ENCODE assay signal across 15 cellular contexts in genomic region chr2:45170976-45171514, GRCh38.
A peak's percentile ranks its signal among the peaks of the same experiment; 100 is the strongest.
DNase-seq lines count a peak whose midpoint lies in the region; ATAC-seq and TF ChIP-seq lines count a peak whose summit lies in the region.
"Had no signal": no experiment of that assay in that cellular context is flagged by ENCODE, and none has a peak within 500 bp of the region (broad histone marks: within the 10 kb centered on the region; RNA-seq: fewer than 3 reads in every experiment).

No MANE protein-coding gene starts in this region.

- no peaks in the 10 kb centered on the region for H3K9me2 ChIP-seq in SK-N-SH

- ATAC-seq in SK-N-SH treated with all-trans-retinoic acid at 6 μM for 48 hours (no peak), HG02840 (IDR thresholded peaks at IDR 0.05; ENCODE audit: low FRiP score, unreplicated experiment) (no peak)
- ATAC-seq in stimulated activated naive CD8-positive, alpha-beta T cell treated with anti-CD3 and anti-CD28 coated beads, Interleukin-15, amount 100 ng/mL, for 72 hours = no peak

- no peak for TF ChIP-seq EP300 in SK-N-SH (IDR thresholded peaks at IDR 0.05; ENCODE audit: borderline replicate concordance in 1 of 2, low read depth in 1 of 2, low read length in 1 of 2)

- WGBS in SK-N-SH (ENCODE audit: low lambda C conversion rate) = 88% methylated on average over 16 of the region's 16 CpGs
- 28% methylated on average over 16 of the region's 16 CpGs for WGBS in thymus

- peaks cover 6% of the 10 kb centered on the region for H3K4me1 Mint-ChIP-seq in stimulated activated naive CD8-positive, alpha-beta T cell treated with anti-CD3 and anti-CD28 coated beads, Interleukin-15, amount 100 ng/mL, for 72 hours

- no peak overlapping the region for H3K27ac Mint-ChIP-seq in stimulated activated naive CD8-positive, alpha-beta T cell treated with anti-CD3 and anti-CD28 coated beads, Interleukin-15, amount 100 ng/mL, for 72 hours

- H3K4me3 Mint-ChIP-seq in stimulated activated naive CD8-positive, alpha-beta T cell treated with anti-CD3 and anti-CD28 coated beads, Interleukin-15, amount 100 ng/mL, for 72 hours = no peak overlapping the region

- no peak for TF ChIP-seq RAD21 in SK-N-SH (IDR thresholded peaks at IDR 0.05; ENCODE audit: low read length)

- POLR2A ChIA-PET in SK-N-SH (lab: Yijun Ruan, JAX) = no interaction called here

- no peak overlapping the region for H2AFZ ChIP-seq in SK-N-SH (ENCODE audit: low read depth)

- in situ Hi-C loops in astrocyte of the spinal cord (cut with HindIII; ENCODE audit: low sequenced_read_pairs) = no loop called here

- H3K4me1 ChIP-seq in SK-N-SH (ENCODE audit: control insufficient read depth in 1 of 2, insufficient read depth in 2 of 2, low read depth in 1 of 2, low read length in 1 of 2) = peaks cover 14% of the 10 kb centered on the region in 2 experiments
- H3K4me1 ChIP-seq in iPS-20b (ENCODE audit: insufficient read depth, low read length) = peaks cover 12% of the 10 kb centered on the region
- peaks cover 4% of the 10 kb centered on the region for H3K4me1 ChIP-seq in thymus (ENCODE audit: control insufficient read depth, insufficient read depth, low read length)

- no peaks in the 10 kb centered on the region for H3K9me3 Mint-ChIP-seq in stimulated activated naive CD8-positive, alpha-beta T cell treated with anti-CD3 and anti-CD28 coated beads, Interleukin-15, amount 100 ng/mL, for 72 hours

- no peaks in the 10 kb centered on the region for H3K27me3 ChIP-seq in SK-N-SH (ENCODE audit: insufficient read depth)
- H3K27me3 ChIP-seq in iPS-20b (ENCODE audit: insufficient read depth, low read length) = peaks cover 89% of the 10 kb centered on the region
- H3K27me3 ChIP-seq in thymus (ENCODE audit: control insufficient read depth, insufficient read depth) = peaks cover 41% of the 10 kb centered on the region

- no peak for TF ChIP-seq CTCF in SK-N-SH (IDR thresholded peaks at IDR 0.05)
- no peak for TF ChIP-seq CTCF in astrocyte of the spinal cord (IDR thresholded peaks at IDR 0.05; ENCODE audit: low read depth, low read length)

- DNase-seq in SK-N-SH (no peak), astrocyte of the spinal cord (ENCODE audit: low read depth, low spot score) (peak; percentile 56), activated T-cell treated with anti-CD3 and anti-CD28 coated beads for 4 hours (no peak)
- DNase-seq in stimulated activated naive CD8-positive, alpha-beta T cell treated with anti-CD3 and anti-CD28 coated beads, Interleukin-15, amount 100 ng/mL, for 72 hours = no peak
- DNase-seq: activated CD4-positive, alpha-beta T cell treated with anti-CD3 and anti-CD28 coated beads for 1 hour; COR-L47; effector CD4-positive, alpha-beta T cell; left ventricle myocardium inferior; NCI-H187; upper lobe of right lung had no signal

- peaks cover 25% of the 10 kb centered on the region for H3F3A ChIP-seq in SK-N-SH (replicated peaks; ENCODE audit: insufficient read depth)

- no peaks in the 10 kb centered on the region for H3K9me3 ChIP-seq in SK-N-SH
- no peaks in the 10 kb centered on the region for H3K9me3 ChIP-seq in iPS-20b (ENCODE audit: insufficient read depth, low read depth, low read length)
- H3K9me3 ChIP-seq in thymus (ENCODE audit: control insufficient read depth) = no peaks in the 10 kb centered on the region
- H3K9me3 ChIP-seq: left ventricle myocardium inferior, neutrophil, upper lobe of right lung had no signal

- H3K36me3 ChIP-seq in SK-N-SH (replicated peaks in 1 of 2; ENCODE audit: control insufficient read depth in 1 of 2, insufficient read depth in 2 of 2, low read length in 1 of 2) = no peaks in the 10 kb centered on the region
- no peaks in the 10 kb centered on the region for H3K36me3 ChIP-seq in iPS-20b (ENCODE audit: insufficient read depth, low read depth, low read length)
- H3K36me3 ChIP-seq in thymus (ENCODE audit: control insufficient read depth, insufficient read depth) = no peaks in the 10 kb centered on the region
- H3K36me3 ChIP-seq: left ventricle myocardium inferior, neutrophil, upper lobe of right lung had no signal

- H3K27ac ChIP-seq in SK-N-SH (ENCODE audit: low read depth in 2 of 2, low read length in 1 of 2) (no peak overlapping the region), iPS-20b (ENCODE audit: low read length) (no peak overlapping the region), thymus (ENCODE audit: low read depth) (peak overlapping the region; percentile 25)
- H3K27ac ChIP-seq: left ventricle myocardium inferior, neutrophil, upper lobe of right lung had no signal

- no peaks in the 10 kb centered on the region for H4K20me1 ChIP-seq in SK-N-SH (ENCODE audit: insufficient read depth)

- H3K79me2 ChIP-seq in SK-N-SH (ENCODE audit: insufficient read depth) = no peaks in the 10 kb centered on the region

- peaks cover 78% of the 10 kb centered on the region for H3K27me3 Mint-ChIP-seq in stimulated activated naive CD8-positive, alpha-beta T cell treated with anti-CD3 and anti-CD28 coated beads, Interleukin-15, amount 100 ng/mL, for 72 hours

- CTCF ChIA-PET in SK-N-SH (lab: Yijun Ruan, JAX) = interaction anchor here (0.7 to 0.9 kb wide), 3 partner anchors 157 to 201 kb away, joined by 3 to 4 read pairs (median 4); no protein-coding TSS in a partner anchor

- peak overlapping the region; percentile 14; the same call in 1 of the 2 replicates for H3K4me2 ChIP-seq in SK-N-SH

- H3K4me3 ChIP-seq in SK-N-SH (ENCODE audit: low read depth in 2 of 2, low read length in 1 of 2) = no peak overlapping the region
- no peak overlapping the region for H3K4me3 ChIP-seq in astrocyte of the spinal cord (ENCODE audit: low read depth, low read length)
- peak overlapping the region; percentile 69 for H3K4me3 ChIP-seq in iPS-20b (ENCODE audit: low read length)
- H3K4me3 ChIP-seq in thymus (ENCODE audit: low read length) = no peak overlapping the region
- H3K4me3 ChIP-seq: upper lobe of right lung had no signal

- no peak overlapping the region for H3K9ac ChIP-seq in SK-N-SH
- peak overlapping the region; percentile 26; the same call in 1 of the 2 replicates for H3K9ac ChIP-seq in iPS-20b (ENCODE audit: low read depth, low read length)

TF ChIP-seq in SK-N-SH, 30 proteins besides CTCF, POLR2A, EP300 and RAD21 (continues in another document):
- TF ChIP-seq GABPA (IDR thresholded peaks at IDR 0.05; ENCODE audit: low read depth) (no peak), ZBTB33 (IDR thresholded peaks at IDR 0.05; ENCODE audit: borderline replicate concordance, low read depth) (no peak), TEAD4 (IDR thresholded peaks at IDR 0.05; ENCODE audit: borderline replicate concordance, insufficient read depth) (no peak), ELF1 (IDR thresholded peaks at IDR 0.05) (no peak), POLR2AphosphoS5 (IDR thresholded peaks at IDR 0.05; ENCODE audit: low read depth, low read length) (no peak), MAX (IDR thresholded peaks at IDR 0.05; ENCODE audit: low read depth) (no peak)

TF ChIP-seq in SK-N-SH treated with all-trans-retinoic acid at 6 μM for 48 hours, 23 proteins besides CTCF, POLR2A, EP300 and RAD21 (continues in another document):
- TF ChIP-seq PATZ1 (CRISPR knock-in tag; IDR thresholded peaks at IDR 0.05; ENCODE audit: borderline replicate concordance) = no peak
- TF ChIP-seq ZNF565 (CRISPR knock-in tag; conservative IDR thresholded peaks at IDR 0.05; ENCODE audit: low read depth) = no peak
- no peak for TF ChIP-seq ZFP30 (CRISPR knock-in tag; IDR thresholded peaks at IDR 0.05)
- TF ChIP-seq OSR1 (CRISPR knock-in tag; IDR thresholded peaks at IDR 0.05) = no peak
- TF ChIP-seq GLIS3 (CRISPR knock-in tag; IDR thresholded peaks at IDR 0.05) = no peak
- TF ChIP-seq CREB5 (CRISPR knock-in tag; IDR thresholded peaks at IDR 0.05; ENCODE audit: low read depth) = no peak
- no peak for TF ChIP-seq ZC3H10 (CRISPR knock-in tag; IDR thresholded peaks at IDR 0.05)
- TF ChIP-seq SNAI2 (CRISPR knock-in tag; IDR thresholded peaks at IDR 0.05) = no peak
- TF ChIP-seq TCF4 (CRISPR knock-in tag; IDR thresholded peaks at IDR 0.05; ENCODE audit: borderline replicate concordance) = no peak
- no peak for TF ChIP-seq ZNF70 (CRISPR knock-in tag; IDR thresholded peaks at IDR 0.05)
